ENCODE assay signal across 7 cellular contexts in the genomic region with DNA sequence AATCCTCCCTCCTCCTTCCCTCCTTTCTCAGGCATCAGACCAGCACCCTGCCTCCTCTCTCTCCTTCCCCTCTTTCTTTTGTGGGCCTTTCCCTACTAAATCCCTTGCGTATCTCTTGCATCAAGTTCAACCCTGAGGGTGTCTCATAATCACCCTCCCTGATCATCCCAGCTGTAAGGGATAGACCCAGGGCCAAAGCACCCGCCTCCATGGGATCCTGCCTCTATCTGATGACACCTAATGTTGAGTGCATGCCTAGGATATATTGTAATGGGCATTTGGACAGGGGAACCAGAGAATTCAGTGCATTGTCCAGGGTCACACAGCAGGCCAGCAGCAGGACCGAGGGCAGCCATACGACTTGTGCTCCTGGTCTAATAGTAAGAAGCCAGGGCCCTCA.
"Had no signal": no experiment of that assay in that cellular context is flagged by ENCODE, and none has a peak within 500 bp of the region (broad histone marks: within the 10 kb centered on the region; RNA-seq: fewer than 3 reads in every experiment).

No MANE protein-coding gene starts in this region.

- H2AFZ ChIP-seq: GM23248 had no signal

- H3K4me3 ChIP-seq: GM23248 had no signal

- FAIRE-seq: H54, HTR-8/SVneo had no signal

- DNase-seq: GM23248, GOT3, H9, HCEC 1CT, KBM-7 had no signal

- H3K27ac ChIP-seq: GM23248 had no signal

- H3K9ac ChIP-seq: GM23248 had no signal
